ENCODE assay signal across 18 cellular contexts in the genomic region with DNA sequence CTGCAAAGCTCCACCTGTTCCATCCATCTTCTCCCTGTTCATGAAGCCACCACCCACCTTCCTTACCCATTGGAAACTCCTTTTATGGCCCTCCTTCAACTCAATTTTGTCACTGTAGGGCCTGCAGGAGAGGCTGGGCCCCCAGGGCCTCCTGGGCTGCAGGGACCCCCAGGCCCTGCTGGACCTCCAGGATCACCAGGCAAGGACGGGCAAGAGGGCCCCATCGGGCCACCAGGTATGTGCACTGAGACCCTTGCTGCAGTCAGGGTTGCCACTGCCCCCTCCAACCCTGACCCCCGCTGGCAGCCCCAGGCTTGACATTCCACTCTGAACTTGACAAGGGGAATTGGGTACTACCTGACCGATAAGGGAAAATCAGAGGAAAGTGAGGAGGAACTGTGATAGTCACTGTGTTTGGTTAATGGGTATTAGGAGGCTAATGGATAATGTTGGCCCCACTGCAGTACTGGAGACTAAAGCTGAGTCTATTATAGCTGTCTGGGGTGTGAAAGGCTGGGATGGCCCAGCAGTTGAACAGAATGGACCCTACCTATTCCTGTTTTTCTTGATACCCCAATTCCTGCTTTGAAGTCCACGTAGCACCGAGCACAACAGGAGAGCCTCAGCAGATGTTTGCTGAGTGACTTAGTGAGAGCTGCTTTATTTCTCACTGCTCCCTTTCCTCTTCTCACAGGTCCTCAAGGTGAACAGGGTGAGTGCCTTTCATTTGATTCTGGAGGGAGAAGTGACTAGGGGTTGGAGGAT. TPM values are rescaled to one million over a fixed set of nuclear protein-coding genes. Genes with fewer than 3 reads are reported as not detected.
DNase-seq lines count a peak whose midpoint lies in the region; ATAC-seq and TF ChIP-seq lines count a peak whose summit lies in the region.
"Had no signal": no experiment of that assay in that cellular context is flagged by ENCODE, and none has a peak within 500 bp of the region (broad histone marks: within the 10 kb centered on the region; RNA-seq: fewer than 3 reads in every experiment).

No MANE protein-coding gene starts in this region.

- H3K27me3 Mint-ChIP-seq in Calu3 (ENCODE audit: unreplicated experiment), result no peaks in the 10 kb centered on the region
- no peaks in the 10 kb centered on the region for H3K27me3 Mint-ChIP-seq in effector memory CD8-positive, alpha-beta T cell

- H3K4me3 ChIP-seq in sigmoid colon, result peak overlapping the region in 1 of 4 donors; percentile 63

- no peak for TF ChIP-seq EP300 in sigmoid colon (IDR thresholded peaks at IDR 0.05)

- H3K4me1 ChIP-seq in sigmoid colon, result peaks cover 0 to 78% (median 70%) of the 10 kb centered on the region in 4 donors

- peak overlapping the region; percentile 82 for H3K4me3 Mint-ChIP-seq in Calu3 (ENCODE audit: low read depth, unreplicated experiment)
- peak overlapping the region; percentile 10 to 82 for H3K4me3 Mint-ChIP-seq in effector memory CD8-positive, alpha-beta T cell

- H3K4me1 Mint-ChIP-seq in Calu3 (ENCODE audit: low read depth, unreplicated experiment), result peaks cover 20% of the 10 kb centered on the region
- H3K4me1 Mint-ChIP-seq in effector memory CD8-positive, alpha-beta T cell (ENCODE audit: low read depth in 2 of 2), result peaks cover 24 to 31% of the 10 kb centered on the region in 2 donors

- H3K27ac ChIP-seq in RWPE1 (peak overlapping the region; percentile 83), sigmoid colon (peak overlapping the region; percentile 88 to 98 (median 96))

- TF ChIP-seq CTCF in Calu3 (IDR thresholded peaks at IDR 0.05; ENCODE audit: unreplicated experiment) (no peak), RWPE1 (conservative IDR thresholded peaks at IDR 0.05; ENCODE audit: low read depth) (no peak), sigmoid colon (IDR thresholded peaks at IDR 0.05) (no peak)

- DNase-seq in Calu3 (no peak), RWPE1 (ENCODE audit: low spot score) (no peak), sigmoid colon (no peak), glomerular visceral epithelial cell (ENCODE audit: extremely low spot score) (no peak), ureter (ENCODE audit: low spot score) (no peak)
- DNase-seq in effector memory CD8-positive, alpha-beta T cell, result no peak
- DNase-seq in stimulated activated CD4-positive, alpha-beta T cell treated with anti-CD3 and anti-CD28 coated beads, Interleukin-2, amount 100 ng/mL, for 48 hours, result no peak
- DNase-seq: cerebellar nuclear complex; foreskin melanocyte; HCEC 1CT; NCI-H1048; NCI-H774; stimulated activated CD4-positive, alpha-beta T cell treated with anti-CD3 and anti-CD28 coated beads, Interleukin-2, amount 100 ng/mL, for 24 hours; stimulated activated CD8-positive, alpha-beta memory T cell treated with anti-CD3 and anti-CD28 coated beads, Interleukin-4, amount 100 ng/mL, for 48 hours had no signal

- H3K9me3 Mint-ChIP-seq in Calu3 (ENCODE audit: low read depth, unreplicated experiment), result no peaks in the 10 kb centered on the region
- H3K9me3 Mint-ChIP-seq in effector memory CD8-positive, alpha-beta T cell, result no peaks in the 10 kb centered on the region
- H3K9me3 Mint-ChIP-seq: CD14-positive monocyte had no signal

- no peak for ATAC-seq in effector memory CD8-positive, alpha-beta T cell (replicated peaks)
- no peak for ATAC-seq in HG03520 (IDR thresholded peaks at IDR 0.05; ENCODE audit: unreplicated experiment)
- ATAC-seq: activated CD4-positive, CD25-positive, alpha-beta regulatory T cell treated with anti-CD3 and anti-CD28 coated beads, Interleukin-2, amount 50 U/mL, for 24 hours; right cardiac atrium had no signal

- intact Hi-C loops in Calu3 (cut with micrococcal nuclease; ENCODE audit: unreplicated experiment) (no loop called here), sigmoid colon (cut with DNase I) (loop anchor here (2.0 to 5.0 kb wide), 3 partner anchors 52 to 128 kb away; partner anchors contain the start of genes ATRAID, MAPRE3, SLC5A6 and TMEM214)

- 86 to 87% methylated on average over 6 of the region's 6 CpGs for WGBS in sigmoid colon, 2 donors

- H3K36me3 ChIP-seq in sigmoid colon, result peaks cover 9 to 28% (median 15%) of the 10 kb centered on the region in 4 donors

- no peak overlapping the region for H3K27ac Mint-ChIP-seq in Calu3 (ENCODE audit: unreplicated experiment)
- no peak overlapping the region for H3K27ac Mint-ChIP-seq in effector memory CD8-positive, alpha-beta T cell

- CTCF ChIA-PET in Calu3 (lab: Charles Lee) (interaction anchor here (0.6 to 1.4 kb wide), 2 partner anchors 13 to 209 kb away, joined by 4 read pairs; no protein-coding TSS in a partner anchor), RWPE1 (lab: Yijun Ruan, JAX) (interaction anchor here (1.8 kb wide), 1 partner anchor 123 kb away, joined by 8 read pairs; no protein-coding TSS in a partner anchor)

- no TSS peak for BruUV-seq in Calu3 (replicated peaks; lab: Mats Ljungman, UMichigan)

- H3K9me3 ChIP-seq in sigmoid colon, result no peaks in the 10 kb centered on the region

- peaks cover 25% of the 10 kb centered on the region for H3K36me3 Mint-ChIP-seq in Calu3 (ENCODE audit: insufficient read depth, unreplicated experiment)
- H3K36me3 Mint-ChIP-seq in effector memory CD8-positive, alpha-beta T cell (ENCODE audit: insufficient read depth), result peaks cover 8% of the 10 kb centered on the region
- H3K36me3 Mint-ChIP-seq: CD14-positive monocyte had no signal

- POLR2A ChIA-PET in RWPE1 (lab: Yijun Ruan, JAX; ENCODE audit: low non-redundant PET), result no interaction called here

- no peaks in the 10 kb centered on the region for H3K27me3 ChIP-seq in sigmoid colon

- TF ChIP-seq POLR2A in sigmoid colon (IDR thresholded peaks at IDR 0.05), result no peak

RNA-seq across cellular contexts. Expression of gene KHK, which starts 2.1 kb away (rescaled TPM):
- total RNA-seq in Calu3 (2022) (2.0 and 4.2 TPM in 2 replicates), sigmoid colon (1 to 10 TPM; 1.6 to 5.3 (median 3.8) TPM), ureter (2.6 TPM)
- polyA plus RNA-seq in sigmoid colon, result 10 to 100 TPM in 1 of 3 donors, 1 to 10 TPM in 2; 2.4 to 12.7 (median 6.7) TPM

RNA-seq across cellular contexts. Expression of gene EMILIN1, which starts 6.1 kb away (rescaled TPM):
- total RNA-seq in Calu3 (2022) (0.12 and 0.19 TPM in 2 replicates), sigmoid colon (100 to 1,000 TPM; 156 to 350 (median 279) TPM), ureter (65.8 TPM)
- polyA plus RNA-seq in sigmoid colon, result 10 to 100 TPM in 1 of 3 donors, 1 to 10 TPM in 2; 4.8 to 50.9 (median 5.3) TPM

RNA-seq across cellular contexts. Expression of gene OST4, which starts 13.0 kb away (rescaled TPM):
- total RNA-seq in Calu3 (2022) (163 and 172 TPM in 2 replicates), sigmoid colon (100 to 1,000 TPM; 244 to 428 (median 382) TPM), ureter (398 TPM)
- polyA plus RNA-seq in sigmoid colon, result 100 to 1,000 TPM; 366 to 688 (median 635) TPM

RNA-seq across cellular contexts. Expression of gene AGBL5, which starts 33.0 kb away (rescaled TPM):
- 20.2 and 25.2 TPM in 2 replicates for total RNA-seq in Calu3 (2022)
- total RNA-seq in sigmoid colon, result 10 to 100 TPM; 16.8 to 23.3 (median 18.1) TPM
- 10 to 100 TPM; 12.4 to 16.2 (median 13.4) TPM for polyA plus RNA-seq in sigmoid colon
- total RNA-seq in ureter, result 22.0 TPM

RNA-seq across cellular contexts. Expression of gene CGREF1, which starts 34.4 kb away (rescaled TPM):
- total RNA-seq in Calu3 (2022), result 3.7 and 9.3 TPM in 2 replicates
- total RNA-seq in sigmoid colon, result 1 to 10 TPM in 2 of 4 donors, under 1 TPM in 2; 0.68 to 1.4 (median 0.97) TPM
- polyA plus RNA-seq in sigmoid colon, result 1 to 10 TPM in 1 of 3 donors, not detected in 2; 2.6 TPM
- 1.9 TPM for total RNA-seq in ureter
- polyA plus RNA-seq: CD14-positive monocyte had no signal

Comparison
In these comparisons a context has a peak if more than half of its experiments do, and no peak if none do; other contexts are left out.
1. RNA of gene EMILIN1, which starts 6.1 kb away (total RNA-seq): 156 to 350 TPM in sigmoid colon and 65.8 TPM in ureter (single experiment); 0.12 to 0.19 TPM in Calu3; every median in the first group is over 10 times any median in the second.